ENCODE assay signal across 8 cellular contexts in genomic region chr4:166594326-166594946, GRCh38.
A peak's percentile ranks its signal among the peaks of the same experiment; 100 is the strongest.
DNase-seq lines count a peak whose midpoint lies in the region; ATAC-seq and TF ChIP-seq lines count a peak whose summit lies in the region.

No MANE protein-coding gene starts in this region.

- H3K56ac ChIP-seq in mesendoderm (ENCODE audit: low read length) = no peak overlapping the region

- H2BK120ac ChIP-seq in mesendoderm (ENCODE audit: low read depth, low read length) = no peak overlapping the region

- no peak overlapping the region for H3K4me3 Mint-ChIP-seq in activated CD8-positive, alpha-beta T cell treated with anti-CD3 and anti-CD28 coated beads for 36 hours
- no peak overlapping the region for H3K4me3 Mint-ChIP-seq in activated CD8-positive, alpha-beta T cell treated with anti-CD3 and anti-CD28 coated beads, Interleukin-2, amount 10 ng/mL, durations not matched to agents 7 days and 5 days
- H3K4me3 Mint-ChIP-seq in brain = no peak overlapping the region
- no peak overlapping the region for H3K4me3 Mint-ChIP-seq in activated T-helper 2 cell treated with anti-CD3 and anti-CD28 coated beads, Interferon-gamma antibody, Interleukin-2, Interleukin-4, amounts not matched to agents 10 μg/mL and 5 μg/mL and 100 μg/mL, durations not matched to agents 14 hours and 24 hours and 36 hours (ENCODE audit: low read depth)

- H2BK15ac ChIP-seq in mesendoderm (replicated peaks; ENCODE audit: low read depth) = no peak overlapping the region

- no CpG with 5 or more reads among the region's 1 CpG for WGBS in mesendoderm (ENCODE audit: extremely low coverage, insufficient coverage, low lambda C conversion rate)
- 100% methylated on average over 1 of the region's 1 CpG for WGBS in lower leg skin, 2 donors

- TF ChIP-seq POLR2A in lower leg skin (IDR thresholded peaks at IDR 0.05) = no peak

- H3K4me1 Mint-ChIP-seq in activated CD8-positive, alpha-beta T cell treated with anti-CD3 and anti-CD28 coated beads for 36 hours (ENCODE audit: low read depth) = no peaks in the 10 kb centered on the region
- no peaks in the 10 kb centered on the region for H3K4me1 Mint-ChIP-seq in activated CD8-positive, alpha-beta T cell treated with anti-CD3 and anti-CD28 coated beads, Interleukin-2, amount 10 ng/mL, durations not matched to agents 7 days and 5 days (ENCODE audit: low read depth)
- no peaks in the 10 kb centered on the region for H3K4me1 Mint-ChIP-seq in brain
- H3K4me1 Mint-ChIP-seq in activated T-helper 2 cell treated with anti-CD3 and anti-CD28 coated beads, Interferon-gamma antibody, Interleukin-2, Interleukin-4, amounts not matched to agents 10 μg/mL and 5 μg/mL and 100 μg/mL, durations not matched to agents 14 hours and 24 hours and 36 hours (ENCODE audit: low read depth) = no peaks in the 10 kb centered on the region

- no peaks in the 10 kb centered on the region for H3K27me3 Mint-ChIP-seq in activated CD8-positive, alpha-beta T cell treated with anti-CD3 and anti-CD28 coated beads for 36 hours
- H3K27me3 Mint-ChIP-seq in activated CD8-positive, alpha-beta T cell treated with anti-CD3 and anti-CD28 coated beads, Interleukin-2, amount 10 ng/mL, durations not matched to agents 7 days and 5 days (ENCODE audit: low read depth) = no peaks in the 10 kb centered on the region
- H3K27me3 Mint-ChIP-seq in brain = no peaks in the 10 kb centered on the region
- H3K27me3 Mint-ChIP-seq in activated T-helper 2 cell treated with anti-CD3 and anti-CD28 coated beads, Interferon-gamma antibody, Interleukin-2, Interleukin-4, amounts not matched to agents 10 μg/mL and 5 μg/mL and 100 μg/mL, durations not matched to agents 14 hours and 24 hours and 36 hours (ENCODE audit: low read depth) = no peaks in the 10 kb centered on the region

- H3K4me1 ChIP-seq in mesendoderm (ENCODE audit: control insufficient read depth, low read depth, low read length) = no peaks in the 10 kb centered on the region

- no peak overlapping the region for H3K9ac ChIP-seq in mesendoderm (ENCODE audit: low read length)

- CTCF ChIA-PET in activated CD8-positive, alpha-beta T cell treated with anti-CD3 and anti-CD28 coated beads for 36 hours (lab: Charles Lee) = no interaction called here
- CTCF ChIA-PET in activated CD8-positive, alpha-beta T cell treated with anti-CD3 and anti-CD28 coated beads, Interleukin-2, amount 10 ng/mL, durations not matched to agents 7 days and 5 days (lab: Charles Lee) = no interaction called here

- no peak for TF ChIP-seq CTCF in activated CD8-positive, alpha-beta T cell treated with anti-CD3 and anti-CD28 coated beads for 36 hours (IDR thresholded peaks at IDR 0.05)
- TF ChIP-seq CTCF in brain (conservative IDR thresholded peaks at IDR 0.05) = peak; percentile 72 to 82
- TF ChIP-seq CTCF in lower leg skin (IDR thresholded peaks at IDR 0.05) = no peak

- POLR2A ChIA-PET in activated CD8-positive, alpha-beta T cell treated with anti-CD3 and anti-CD28 coated beads for 36 hours (lab: Charles Lee) = no interaction called here
- POLR2A ChIA-PET in activated CD8-positive, alpha-beta T cell treated with anti-CD3 and anti-CD28 coated beads, Interleukin-2, amount 10 ng/mL, durations not matched to agents 7 days and 5 days (lab: Charles Lee) = no interaction called here

- H3K27ac ChIP-seq in mesendoderm (ENCODE audit: low read depth, low read length) = no peak overlapping the region

- ATAC-seq in activated CD8-positive, alpha-beta T cell treated with anti-CD3 and anti-CD28 coated beads for 36 hours = no peak
- no peak for ATAC-seq in activated CD8-positive, alpha-beta T cell treated with anti-CD3 and anti-CD28 coated beads, Interleukin-2, amount 10 ng/mL, durations not matched to agents 7 days and 5 days
- ATAC-seq in HG02678 (IDR thresholded peaks at IDR 0.05; ENCODE audit: unreplicated experiment) = peak; percentile 58

- H3K4me3 ChIP-seq in mesendoderm (ENCODE audit: low read length) (no peak overlapping the region), lower leg skin (ENCODE audit: low read depth, poor library complexity, severe bottlenecking) (no peak overlapping the region)

- no peak overlapping the region for H2BK5ac ChIP-seq in mesendoderm (ENCODE audit: low read length)

- DNase-seq in activated CD8-positive, alpha-beta T cell treated with anti-CD3 and anti-CD28 coated beads for 36 hours = peak; percentile 6
- DNase-seq in activated CD8-positive, alpha-beta T cell treated with anti-CD3 and anti-CD28 coated beads, Interleukin-2, amount 10 ng/mL, durations not matched to agents 7 days and 5 days = no peak
- DNase-seq in NCI-H2081 (lab: John Stamatoyannopoulos, UW) (peak; percentile 71 to 92), mesendoderm (peak; percentile 70), lower leg skin (ENCODE audit: low spot score in 2 of 2) (no peak)
- no peak for DNase-seq in activated T-helper 2 cell treated with anti-CD3 and anti-CD28 coated beads, Interferon-gamma antibody, Interleukin-2, Interleukin-4, amounts not matched to agents 10 μg/mL and 5 μg/mL and 100 μg/mL, durations not matched to agents 14 hours and 24 hours and 36 hours (ENCODE audit: low spot score)

- H3K79me2 ChIP-seq in mesendoderm (ENCODE audit: control insufficient read depth, insufficient read depth, low read length) = no peaks in the 10 kb centered on the region

- no peak overlapping the region for H3K27ac Mint-ChIP-seq in activated CD8-positive, alpha-beta T cell treated with anti-CD3 and anti-CD28 coated beads for 36 hours
- no peak overlapping the region for H3K27ac Mint-ChIP-seq in activated CD8-positive, alpha-beta T cell treated with anti-CD3 and anti-CD28 coated beads, Interleukin-2, amount 10 ng/mL, durations not matched to agents 7 days and 5 days
- H3K27ac Mint-ChIP-seq in brain = no peak overlapping the region
- no peak overlapping the region for H3K27ac Mint-ChIP-seq in activated T-helper 2 cell treated with anti-CD3 and anti-CD28 coated beads, Interferon-gamma antibody, Interleukin-2, Interleukin-4, amounts not matched to agents 10 μg/mL and 5 μg/mL and 100 μg/mL, durations not matched to agents 14 hours and 24 hours and 36 hours

- H3K36me3 Mint-ChIP-seq in activated CD8-positive, alpha-beta T cell treated with anti-CD3 and anti-CD28 coated beads for 36 hours (ENCODE audit: low read depth) = no peaks in the 10 kb centered on the region
- H3K36me3 Mint-ChIP-seq in activated CD8-positive, alpha-beta T cell treated with anti-CD3 and anti-CD28 coated beads, Interleukin-2, amount 10 ng/mL, durations not matched to agents 7 days and 5 days (ENCODE audit: low read depth) = no peaks in the 10 kb centered on the region
- no peaks in the 10 kb centered on the region for H3K36me3 Mint-ChIP-seq in brain
- H3K36me3 Mint-ChIP-seq in activated T-helper 2 cell treated with anti-CD3 and anti-CD28 coated beads, Interferon-gamma antibody, Interleukin-2, Interleukin-4, amounts not matched to agents 10 μg/mL and 5 μg/mL and 100 μg/mL, durations not matched to agents 14 hours and 24 hours and 36 hours (ENCODE audit: low read depth) = no peaks in the 10 kb centered on the region

- no peak overlapping the region for H3K4ac ChIP-seq in mesendoderm (ENCODE audit: low read depth, low read length)

- no peak overlapping the region for H2AK5ac ChIP-seq in mesendoderm (ENCODE audit: low read length)

- H3K4me2 ChIP-seq in mesendoderm (ENCODE audit: low read length) = no peak overlapping the region

- peaks cover 6% of the 10 kb centered on the region for H3K9me3 Mint-ChIP-seq in activated CD8-positive, alpha-beta T cell treated with anti-CD3 and anti-CD28 coated beads for 36 hours
- no peaks in the 10 kb centered on the region for H3K9me3 Mint-ChIP-seq in activated CD8-positive, alpha-beta T cell treated with anti-CD3 and anti-CD28 coated beads, Interleukin-2, amount 10 ng/mL, durations not matched to agents 7 days and 5 days (ENCODE audit: insufficient read depth)
- H3K9me3 Mint-ChIP-seq in brain = peaks cover 0 to 4% (median 0%) of the 10 kb centered on the region in 5 experiments
- peaks cover 4% of the 10 kb centered on the region for H3K9me3 Mint-ChIP-seq in activated T-helper 2 cell treated with anti-CD3 and anti-CD28 coated beads, Interferon-gamma antibody, Interleukin-2, Interleukin-4, amounts not matched to agents 10 μg/mL and 5 μg/mL and 100 μg/mL, durations not matched to agents 14 hours and 24 hours and 36 hours

- H3K79me1 ChIP-seq in mesendoderm (ENCODE audit: low read length) = no peaks in the 10 kb centered on the region

- H4K8ac ChIP-seq in mesendoderm (ENCODE audit: low read depth, low read length) = no peak overlapping the region

- H3K36me3 ChIP-seq in mesendoderm (ENCODE audit: control insufficient read depth, insufficient read depth, low read length) = no peaks in the 10 kb centered on the region

- intact Hi-C loops in activated CD8-positive, alpha-beta T cell treated with anti-CD3 and anti-CD28 coated beads for 36 hours (cut with micrococcal nuclease) = no loop called here
- intact Hi-C loops in lower leg skin (cut with DNase I; ENCODE audit: low total_unique reads) = no loop called here
- intact Hi-C loops in activated T-helper 2 cell treated with anti-CD3 and anti-CD28 coated beads, Interferon-gamma antibody, Interleukin-2, Interleukin-4, amounts not matched to agents 10 μg/mL and 5 μg/mL and 100 μg/mL, durations not matched to agents 14 hours and 24 hours and 36 hours (cut with micrococcal nuclease) = no loop called here

- H3K18ac ChIP-seq in mesendoderm (ENCODE audit: low read length) = no peak overlapping the region

- H3K27me3 ChIP-seq in mesendoderm (ENCODE audit: insufficient read depth, low read length, poor library complexity) = no peaks in the 10 kb centered on the region

- no peak overlapping the region for H4K5ac ChIP-seq in mesendoderm (ENCODE audit: low read length)

- no peak overlapping the region for H3K23ac ChIP-seq in mesendoderm (ENCODE audit: low read length)

Comparison
In these comparisons a context has a peak if more than half of its experiments do, and no peak if none do; other contexts are left out.
1. DNase-seq: peak in activated CD8-positive, alpha-beta T cell treated with anti-CD3 and anti-CD28 coated beads for 36 hours (single experiment), NCI-H2081 (2 of 2) and mesendoderm (single experiment); none in activated CD8-positive, alpha-beta T cell treated with anti-CD3 and anti-CD28 coated beads, Interleukin-2, amount 10 ng/mL, durations not matched to agents 7 days and 5 days (single experiment), lower leg skin (0 of 2) and activated T-helper 2 cell treated with anti-CD3 and anti-CD28 coated beads, Interferon-gamma antibody, Interleukin-2, Interleukin-4, amounts not matched to agents 10 μg/mL and 5 μg/mL and 100 μg/mL, durations not matched to agents 14 hours and 24 hours and 36 hours (single experiment).
2. CTCF ChIP-seq: peak in brain (2 of 2); none in activated CD8-positive, alpha-beta T cell treated with anti-CD3 and anti-CD28 coated beads for 36 hours (single experiment) and lower leg skin (0 of 3).